ENCODE assay signal across 1 cellular context in the genomic region with DNA sequence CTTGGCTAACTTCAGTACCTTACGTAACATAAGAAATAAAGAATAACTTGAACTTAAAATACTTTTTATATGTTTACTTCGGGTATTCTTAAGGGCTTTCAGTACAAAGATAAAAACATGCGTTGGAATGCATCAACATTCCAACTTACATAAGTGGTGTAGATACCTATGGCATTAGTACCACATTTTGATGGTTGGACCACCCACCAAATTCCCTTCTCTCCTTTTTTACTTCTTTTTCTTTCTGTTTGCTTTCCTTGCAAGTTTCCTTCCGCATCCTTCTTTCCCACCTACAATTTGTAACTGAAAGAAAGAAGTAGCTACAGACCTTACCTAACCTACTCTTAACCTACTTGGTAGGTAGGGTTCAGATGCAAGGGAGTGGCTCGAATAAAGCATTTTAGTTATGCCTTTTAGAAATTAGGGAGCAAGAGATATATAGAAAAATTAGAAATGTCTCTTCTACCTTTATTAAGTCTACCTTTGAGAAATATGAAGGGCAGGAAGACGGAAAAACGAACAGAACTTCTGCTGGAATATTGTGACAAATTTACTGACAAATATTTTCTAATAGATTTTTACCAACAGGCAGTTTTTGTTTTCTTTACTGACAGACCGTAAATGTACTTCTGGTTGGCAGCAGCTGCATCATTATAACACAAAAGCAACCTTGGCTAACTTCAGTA.
TF ChIP-seq lines count a peak whose summit lies in the region.

No MANE protein-coding gene starts in this region.

TF ChIP-seq in GM12878, 131 proteins besides CTCF, POLR2A, EP300 and RAD21 (continued from another document):
- TF ChIP-seq, protein P1, sequence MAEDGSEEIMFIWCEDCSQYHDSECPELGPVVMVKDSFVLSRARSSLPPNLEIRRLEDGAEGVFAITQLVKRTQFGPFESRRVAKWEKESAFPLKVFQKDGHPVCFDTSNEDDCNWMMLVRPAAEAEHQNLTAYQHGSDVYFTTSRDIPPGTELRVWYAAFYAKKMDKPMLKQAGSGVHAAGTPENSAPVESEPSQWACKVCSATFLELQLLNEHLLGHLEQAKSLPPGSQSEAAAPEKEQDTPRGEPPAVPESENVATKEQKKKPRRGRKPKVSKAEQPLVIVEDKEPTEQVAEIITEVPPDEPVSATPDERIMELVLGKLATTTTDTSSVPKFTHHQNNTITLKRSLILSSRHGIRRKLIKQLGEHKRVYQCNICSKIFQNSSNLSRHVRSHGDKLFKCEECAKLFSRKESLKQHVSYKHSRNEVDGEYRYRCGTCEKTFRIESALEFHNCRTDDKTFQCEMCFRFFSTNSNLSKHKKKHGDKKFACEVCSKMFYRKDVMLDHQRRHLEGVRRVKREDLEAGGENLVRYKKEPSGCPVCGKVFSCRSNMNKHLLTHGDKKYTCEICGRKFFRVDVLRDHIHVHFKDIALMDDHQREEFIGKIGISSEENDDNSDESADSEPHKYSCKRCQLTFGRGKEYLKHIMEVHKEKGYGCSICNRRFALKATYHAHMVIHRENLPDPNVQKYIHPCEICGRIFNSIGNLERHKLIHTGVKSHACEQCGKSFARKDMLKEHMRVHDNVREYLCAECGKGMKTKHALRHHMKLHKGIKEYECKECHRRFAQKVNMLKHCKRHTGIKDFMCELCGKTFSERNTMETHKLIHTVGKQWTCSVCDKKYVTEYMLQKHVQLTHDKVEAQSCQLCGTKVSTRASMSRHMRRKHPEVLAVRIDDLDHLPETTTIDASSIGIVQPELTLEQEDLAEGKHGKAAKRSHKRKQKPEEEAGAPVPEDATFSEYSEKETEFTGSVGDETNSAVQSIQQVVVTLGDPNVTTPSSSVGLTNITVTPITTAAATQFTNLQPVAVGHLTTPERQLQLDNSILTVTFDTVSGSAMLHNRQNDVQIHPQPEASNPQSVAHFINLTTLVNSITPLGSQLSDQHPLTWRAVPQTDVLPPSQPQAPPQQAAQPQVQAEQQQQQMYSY (CRISPR knock-in tag; IDR thresholded peaks at IDR 0.05): no peak
- TF ChIP-seq FOXM1 (IDR thresholded peaks at IDR 0.05; ENCODE audit: low read depth, low read length): no peak
- TF ChIP-seq, protein P2, sequence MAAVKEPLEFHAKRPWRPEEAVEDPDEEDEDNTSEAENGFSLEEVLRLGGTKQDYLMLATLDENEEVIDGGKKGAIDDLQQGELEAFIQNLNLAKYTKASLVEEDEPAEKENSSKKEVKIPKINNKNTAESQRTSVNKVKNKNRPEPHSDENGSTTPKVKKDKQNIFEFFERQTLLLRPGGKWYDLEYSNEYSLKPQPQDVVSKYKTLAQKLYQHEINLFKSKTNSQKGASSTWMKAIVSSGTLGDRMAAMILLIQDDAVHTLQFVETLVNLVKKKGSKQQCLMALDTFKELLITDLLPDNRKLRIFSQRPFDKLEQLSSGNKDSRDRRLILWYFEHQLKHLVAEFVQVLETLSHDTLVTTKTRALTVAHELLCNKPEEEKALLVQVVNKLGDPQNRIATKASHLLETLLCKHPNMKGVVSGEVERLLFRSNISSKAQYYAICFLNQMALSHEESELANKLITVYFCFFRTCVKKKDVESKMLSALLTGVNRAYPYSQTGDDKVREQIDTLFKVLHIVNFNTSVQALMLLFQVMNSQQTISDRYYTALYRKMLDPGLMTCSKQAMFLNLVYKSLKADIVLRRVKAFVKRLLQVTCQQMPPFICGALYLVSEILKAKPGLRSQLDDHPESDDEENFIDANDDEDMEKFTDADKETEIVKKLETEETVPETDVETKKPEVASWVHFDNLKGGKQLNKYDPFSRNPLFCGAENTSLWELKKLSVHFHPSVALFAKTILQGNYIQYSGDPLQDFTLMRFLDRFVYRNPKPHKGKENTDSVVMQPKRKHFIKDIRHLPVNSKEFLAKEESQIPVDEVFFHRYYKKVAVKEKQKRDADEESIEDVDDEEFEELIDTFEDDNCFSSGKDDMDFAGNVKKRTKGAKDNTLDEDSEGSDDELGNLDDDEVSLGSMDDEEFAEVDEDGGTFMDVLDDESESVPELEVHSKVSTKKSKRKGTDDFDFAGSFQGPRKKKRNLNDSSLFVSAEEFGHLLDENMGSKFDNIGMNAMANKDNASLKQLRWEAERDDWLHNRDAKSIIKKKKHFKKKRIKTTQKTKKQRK (IDR thresholded peaks at IDR 0.05; ENCODE audit: low read depth, low read length): no peak
- no peak for TF ChIP-seq SIX5 (IDR thresholded peaks at IDR 0.05; ENCODE audit: low read depth, low read length, severe bottlenecking)
- TF ChIP-seq, protein P3, sequence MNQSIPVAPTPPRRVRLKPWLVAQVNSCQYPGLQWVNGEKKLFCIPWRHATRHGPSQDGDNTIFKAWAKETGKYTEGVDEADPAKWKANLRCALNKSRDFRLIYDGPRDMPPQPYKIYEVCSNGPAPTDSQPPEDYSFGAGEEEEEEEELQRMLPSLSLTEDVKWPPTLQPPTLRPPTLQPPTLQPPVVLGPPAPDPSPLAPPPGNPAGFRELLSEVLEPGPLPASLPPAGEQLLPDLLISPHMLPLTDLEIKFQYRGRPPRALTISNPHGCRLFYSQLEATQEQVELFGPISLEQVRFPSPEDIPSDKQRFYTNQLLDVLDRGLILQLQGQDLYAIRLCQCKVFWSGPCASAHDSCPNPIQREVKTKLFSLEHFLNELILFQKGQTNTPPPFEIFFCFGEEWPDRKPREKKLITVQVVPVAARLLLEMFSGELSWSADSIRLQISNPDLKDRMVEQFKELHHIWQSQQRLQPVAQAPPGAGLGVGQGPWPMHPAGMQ (IDR thresholded peaks at IDR 0.05; ENCODE audit: borderline replicate concordance): no peak
- no peak for TF ChIP-seq CHD4 (IDR thresholded peaks at IDR 0.05)
- no peak for TF ChIP-seq MTA3 (IDR thresholded peaks at IDR 0.05; ENCODE audit: borderline replicate concordance, low read length)
- TF ChIP-seq NR2C1 (IDR thresholded peaks at IDR 0.05): no peak
- no peak for TF ChIP-seq RUNX3 (IDR thresholded peaks at IDR 0.05; ENCODE audit: low read length)
- no peak for TF ChIP-seq FOS (IDR thresholded peaks at IDR 0.05; ENCODE audit: borderline replicate concordance, extremely low read depth, insufficient read length)
